Comparison of ENCODE assay signal across 8 cellular contexts in genomic region chr2:12177052-12177994, GRCh38.
DNase-seq lines count a peak whose midpoint lies in the region; ATAC-seq and TF ChIP-seq lines count a peak whose summit lies in the region.

No MANE protein-coding gene starts in this region.

- DNase-seq in Calu3 (peak; percentile 48), RKO (ENCODE audit: low spot score) (peak; percentile 61), dermis blood vessel endothelial cell (peak; percentile 74), D341Med (ENCODE audit: low spot score) (no peak), 8988T (no peak)
- peak in 5 of 9 donors; percentile 24 to 56 (median 32) for DNase-seq in naive thymus-derived CD4-positive, alpha-beta T cell

- no peaks in the 10 kb centered on the region for H3K4me1 Mint-ChIP-seq in Calu3 (ENCODE audit: low read depth, unreplicated experiment)
- H3K4me1 Mint-ChIP-seq in naive thymus-derived CD4-positive, alpha-beta T cell = peaks cover 33 to 67% (median 52%) of the 10 kb centered on the region in 7 donors

- no peaks in the 10 kb centered on the region for H3K9me3 Mint-ChIP-seq in Calu3 (ENCODE audit: low read depth, unreplicated experiment)
- H3K9me3 Mint-ChIP-seq in naive thymus-derived CD4-positive, alpha-beta T cell = peaks cover 0 to 4% (median 0%) of the 10 kb centered on the region in 11 donors

- H3K27me3 ChIP-seq in naive thymus-derived CD4-positive, alpha-beta T cell (ENCODE audit: control insufficient read depth in 2 of 2, insufficient read depth in 2 of 2, low read length in 2 of 2) = no peaks in the 10 kb centered on the region

- POLR2A ChIA-PET in naive thymus-derived CD4-positive, alpha-beta T cell (lab: Charles Lee) = interaction anchor here (0.6 to 1.4 kb wide), 6 partner anchors 8 to 424 kb away, joined by 3 to 4 read pairs (median 4); no protein-coding TSS in a partner anchor

- H3K27me3 Mint-ChIP-seq in Calu3 (ENCODE audit: unreplicated experiment) = peaks cover 48% of the 10 kb centered on the region
- peaks cover 0 to 10% (median 0%) of the 10 kb centered on the region in 5 donors for H3K27me3 Mint-ChIP-seq in naive thymus-derived CD4-positive, alpha-beta T cell

- H3K4me3 ChIP-seq in naive thymus-derived CD4-positive, alpha-beta T cell (ENCODE audit: low read length) = peak overlapping the region; percentile 21

- H3K4me1 ChIP-seq in naive thymus-derived CD4-positive, alpha-beta T cell (ENCODE audit: control insufficient read depth in 2 of 2, insufficient read depth in 2 of 2, low read length in 2 of 2) = peaks cover 10 to 25% of the 10 kb centered on the region in 2 donors

- intact Hi-C loops in Calu3 (cut with micrococcal nuclease; ENCODE audit: unreplicated experiment) = loop anchor here (10.0 kb wide), 2 partner anchors 313 to 343 kb away; no protein-coding TSS in a partner anchor
- intact Hi-C loops in naive thymus-derived CD4-positive, alpha-beta T cell (cut with micrococcal nuclease) = loop anchor here (2.0 to 5.0 kb wide), 6 partner anchors 50 to 540 kb away; partner anchors contain the start of gene TRIB2 (in 2 of the 2)

- peak overlapping the region; percentile 15 for H3K27ac ChIP-seq in naive thymus-derived CD4-positive, alpha-beta T cell (ENCODE audit: low read depth, low read length)

- no peak overlapping the region for H3K4me3 Mint-ChIP-seq in Calu3 (ENCODE audit: low read depth, unreplicated experiment)
- H3K4me3 Mint-ChIP-seq in naive thymus-derived CD4-positive, alpha-beta T cell = peak overlapping the region; percentile 25 to 76 (median 60)

- H3K9me3 ChIP-seq in naive thymus-derived CD4-positive, alpha-beta T cell (ENCODE audit: control insufficient read depth in 2 of 3, low read length in 3 of 3) = no peaks in the 10 kb centered on the region

- no peaks in the 10 kb centered on the region for H3K36me3 Mint-ChIP-seq in Calu3 (ENCODE audit: insufficient read depth, unreplicated experiment)
- peaks cover 0 to 10% (median 0%) of the 10 kb centered on the region in 5 donors for H3K36me3 Mint-ChIP-seq in naive thymus-derived CD4-positive, alpha-beta T cell

- ATAC-seq in GM19324 (IDR thresholded peaks at IDR 0.05; ENCODE audit: low FRiP score, unreplicated experiment) (peak; percentile 70), HG03139 (IDR thresholded peaks at IDR 0.05; ENCODE audit: unreplicated experiment) (peak; percentile 84)
- peak; percentile 83 for ATAC-seq in naive thymus-derived CD4-positive, alpha-beta T cell

- TF ChIP-seq CTCF in Calu3 (IDR thresholded peaks at IDR 0.05; ENCODE audit: unreplicated experiment) = no peak

- H3K27ac Mint-ChIP-seq in Calu3 (ENCODE audit: unreplicated experiment) = no peak overlapping the region
- H3K27ac Mint-ChIP-seq in naive thymus-derived CD4-positive, alpha-beta T cell = peak overlapping the region; percentile 34 to 95 (median 81)

- CTCF ChIA-PET in Calu3 (lab: Charles Lee) = no interaction called here
- CTCF ChIA-PET in naive thymus-derived CD4-positive, alpha-beta T cell (lab: Charles Lee) = interaction anchor here (0.7 to 1.2 kb wide), 4 partner anchors 10 to 539 kb away, joined by 3 to 4 read pairs (median 3); no protein-coding TSS in a partner anchor

- BruUV-seq in Calu3 (replicated peaks; lab: Mats Ljungman, UMichigan) = no TSS peak

- H3K36me3 ChIP-seq in naive thymus-derived CD4-positive, alpha-beta T cell (ENCODE audit: control insufficient read depth in 2 of 3, insufficient read depth in 3 of 3, low read length in 3 of 3) = no peaks in the 10 kb centered on the region

Comparison
In these comparisons a context has a peak if more than half of its experiments do, and no peak if none do; other contexts are left out.
1. DNase-seq: peak in Calu3 (single experiment), RKO (single experiment), dermis blood vessel endothelial cell (single experiment) and naive thymus-derived CD4-positive, alpha-beta T cell (5 of 9); none in D341Med (single experiment) and 8988T (single experiment).
2. Peak in every context shown above with its lines, with median percentiles within 50 percentile points of each other: ATAC-seq.